In the genomic region with DNA sequence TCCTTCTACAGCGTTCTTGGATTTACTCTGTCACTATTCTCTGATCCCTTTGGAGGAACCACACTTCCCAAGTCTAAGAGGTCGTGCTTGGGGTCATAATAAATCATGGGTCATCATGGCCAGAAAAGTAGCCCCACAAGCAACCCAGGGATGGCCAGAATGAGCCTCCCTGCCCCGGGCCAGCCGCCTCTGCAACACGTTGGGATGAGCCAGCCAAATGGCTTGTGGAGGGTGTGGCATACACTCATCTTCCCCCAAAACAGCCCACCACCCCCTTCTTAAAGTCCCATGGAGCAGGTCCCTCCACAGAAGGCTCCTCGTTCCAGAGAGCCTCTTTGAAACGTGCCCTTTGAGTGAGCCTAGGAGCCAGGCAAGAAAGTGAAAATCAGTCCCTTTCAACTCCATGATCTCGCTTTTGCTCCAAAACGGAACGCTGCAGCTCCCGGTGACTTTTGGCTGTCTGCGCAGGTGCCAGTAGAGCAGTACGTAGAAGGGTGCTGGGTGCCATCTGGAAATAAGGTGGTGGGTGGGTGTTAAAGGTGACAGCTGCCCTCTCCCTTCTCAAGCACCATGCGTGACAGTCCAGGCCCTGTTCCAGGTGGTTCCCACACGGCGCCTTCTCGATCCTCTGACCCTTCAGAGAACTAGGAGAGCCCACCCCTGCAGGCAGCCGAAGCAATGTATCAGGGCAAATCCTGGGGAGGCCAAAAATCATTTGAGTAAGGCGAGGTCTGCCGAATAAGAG, we compare ENCODE assay signal across 20 cellular contexts. TPM values are rescaled to one million over a fixed set of nuclear protein-coding genes. Genes with fewer than 3 reads are reported as not detected.
A peak's percentile ranks its signal among the peaks of the same experiment; 100 is the strongest.
DNase-seq lines count a peak whose midpoint lies in the region; ATAC-seq and TF ChIP-seq lines count a peak whose summit lies in the region.
"Had no signal": no experiment of that assay in that cellular context is flagged by ENCODE, and none has a peak within 500 bp of the region (broad histone marks: within the 10 kb centered on the region; RNA-seq: fewer than 3 reads in every experiment).

No MANE protein-coding gene starts in this region.

- intact Hi-C loops in CD8-positive, alpha-beta T cell (cut with DNase I, micrococcal nuclease) = no loop called here

- H3K14ac ChIP-seq in mesenchymal stem cell (ENCODE audit: low read length in 2 of 2) = no peak overlapping the region

- no peak for TF ChIP-seq CTCF in CD8-positive, alpha-beta T cell (IDR thresholded peaks at IDR 0.05)
- TF ChIP-seq CTCF in chondrocyte (IDR thresholded peaks at IDR 0.05) (no peak), progenitor cell of endocrine pancreas (IDR thresholded peaks at IDR 0.05; ENCODE audit: unreplicated experiment) (no peak)

- no peak overlapping the region for H2AFZ ChIP-seq in mesenchymal stem cell (ENCODE audit: low read depth, low read length)

- peaks cover 24% of the 10 kb centered on the region for H3K4me1 ChIP-seq in CD8-positive, alpha-beta T cell (ENCODE audit: insufficient read depth, low read length)
- H3K4me1 ChIP-seq in mesenchymal stem cell (ENCODE audit: control insufficient read depth, insufficient read depth, low read depth, low read length) = peaks cover 15% of the 10 kb centered on the region

- POLR2A ChIA-PET in CD8-positive, alpha-beta T cell (lab: Charles Lee) = no interaction called here

- H2BK5ac ChIP-seq in mesenchymal stem cell (ENCODE audit: low read depth, low read length, poor library complexity, severe bottlenecking) = no peak overlapping the region

- no peak for ATAC-seq in CD8-positive, alpha-beta T cell
- ATAC-seq: activated CD4-positive, alpha-beta T cell treated with anti-CD3 and anti-CD28 coated beads for 36 hours; activated T-cell treated with anti-CD3 and anti-CD28 coated beads, Interleukin-2, amount 50 U/mL, for 72 hours; naive thymus-derived CD4-positive, alpha-beta T cell; stimulated activated naive B cell treated with anti-CD40 and anti-IgM and Interleukin-4, amounts not matched to agents 10 μg/mL and 1 μg/mL and 100 μg/mL, for 72 hours had no signal

- DNase-seq in CD8-positive, alpha-beta T cell = no peak
- DNase-seq in chondrocyte (ENCODE audit: low spot score) (peak; percentile 58), mesenchymal stem cell (no peak), progenitor cell of endocrine pancreas (ENCODE audit: low spot score, unreplicated experiment) (no peak), NCI-H2107 (lab: John Stamatoyannopoulos, UW) (no peak), activated T-cell treated with anti-CD3 and anti-CD28 coated beads for 4 hours (no peak)
- no peak for DNase-seq in activated effector memory CD4-positive, alpha-beta T cell treated with anti-CD3 and anti-CD28 coated beads, Interleukin-2, amount 50 U/mL, for 16 hours
- DNase-seq: activated CD4-positive, alpha-beta T cell treated with anti-CD3 and anti-CD28 coated beads for 36 hours; activated naive CD4-positive, alpha-beta T cell treated with anti-CD3 and anti-CD28 coated beads for 36 hours; activated T-cell treated with anti-CD3 and anti-CD28 coated beads, Interleukin-2, amount 50 U/mL, for 72 hours; C1 segment of cervical spinal cord; central memory CD4-positive, alpha-beta T cell; H9; Karpas-422; naive thymus-derived CD4-positive, alpha-beta T cell; NCI-H1694 treated with DMSO at 0.1 percent for 48 hours; NCI-H69; stimulated activated CD4-positive, alpha-beta T cell treated with anti-CD3 and anti-CD28 coated beads, Interleukin-2, amount 100 ng/mL, for 24 hours; stimulated activated naive B cell treated with anti-CD40 and anti-IgM and Interleukin-4, amounts not matched to agents 10 μg/mL and 1 μg/mL and 100 μg/mL, for 72 hours had no signal

- H3K27me3 ChIP-seq in CD8-positive, alpha-beta T cell (ENCODE audit: insufficient read depth, low read length) = no peaks in the 10 kb centered on the region
- H3K27me3 ChIP-seq in mesenchymal stem cell (ENCODE audit: control insufficient read depth in 1 of 2, insufficient read depth in 1 of 2, low read length in 2 of 2) = no peaks in the 10 kb centered on the region

- no peaks in the 10 kb centered on the region for H3K9me3 ChIP-seq in CD8-positive, alpha-beta T cell (ENCODE audit: low read length)
- H3K9me3 ChIP-seq in mesenchymal stem cell (ENCODE audit: control insufficient read depth, low read length) = no peaks in the 10 kb centered on the region

- no peak overlapping the region for H3K4me3 ChIP-seq in CD8-positive, alpha-beta T cell (ENCODE audit: low read depth, low read length)
- H3K4me3 ChIP-seq in mesenchymal stem cell (ENCODE audit: insufficient read depth in 1 of 2, low read depth in 1 of 2, low read length in 2 of 2) (no peak overlapping the region), skin epidermis (no peak overlapping the region)

- H2BK120ac ChIP-seq in mesenchymal stem cell (ENCODE audit: low read depth, low read length) = peak overlapping the region; percentile 59

- H2BK12ac ChIP-seq in mesenchymal stem cell (ENCODE audit: low read length in 2 of 2) = peak overlapping the region; percentile 72 to 87

- H2AK5ac ChIP-seq in mesenchymal stem cell (ENCODE audit: low read length, severe bottlenecking) = peak overlapping the region; percentile 74

- no peaks in the 10 kb centered on the region for H3K9me3 Mint-ChIP-seq in CD8-positive, alpha-beta T cell
- no peaks in the 10 kb centered on the region for H3K9me3 Mint-ChIP-seq in chondrocyte (ENCODE audit: low read depth)
- no peaks in the 10 kb centered on the region for H3K9me3 Mint-ChIP-seq in progenitor cell of endocrine pancreas (ENCODE audit: low read depth)
- H3K9me3 Mint-ChIP-seq: activated naive CD4-positive, alpha-beta T cell treated with anti-CD3 and anti-CD28 coated beads for 36 hours; activated T-cell treated with anti-CD3 and anti-CD28 coated beads, Interleukin-2, amount 50 U/mL, for 72 hours; H9; naive thymus-derived CD4-positive, alpha-beta T cell; stimulated activated naive B cell treated with anti-CD40 and anti-IgM and Interleukin-4, amounts not matched to agents 10 μg/mL and 1 μg/mL and 100 μg/mL, for 72 hours had no signal

- peak overlapping the region; percentile 22 for H3K27ac Mint-ChIP-seq in CD8-positive, alpha-beta T cell
- H3K27ac Mint-ChIP-seq in chondrocyte (ENCODE audit: unreplicated experiment) (no peak overlapping the region), progenitor cell of endocrine pancreas (no peak overlapping the region)
- H3K27ac Mint-ChIP-seq: activated CD4-positive, alpha-beta T cell treated with anti-CD3 and anti-CD28 coated beads for 36 hours; activated naive CD4-positive, alpha-beta T cell treated with anti-CD3 and anti-CD28 coated beads for 36 hours; activated T-cell treated with anti-CD3 and anti-CD28 coated beads, Interleukin-2, amount 50 U/mL, for 72 hours; stimulated activated naive B cell treated with anti-CD40 and anti-IgM and Interleukin-4, amounts not matched to agents 10 μg/mL and 1 μg/mL and 100 μg/mL, for 72 hours had no signal

- H3K36me3 Mint-ChIP-seq in CD8-positive, alpha-beta T cell = peaks cover 4% of the 10 kb centered on the region
- no peaks in the 10 kb centered on the region for H3K36me3 Mint-ChIP-seq in chondrocyte (ENCODE audit: low read depth)
- no peaks in the 10 kb centered on the region for H3K36me3 Mint-ChIP-seq in progenitor cell of endocrine pancreas (ENCODE audit: insufficient read depth)

- peak overlapping the region; percentile 16 to 90 for H3K18ac ChIP-seq in mesenchymal stem cell (ENCODE audit: low read depth in 1 of 2, low read length in 2 of 2)

- H3K4ac ChIP-seq in mesenchymal stem cell (ENCODE audit: low read depth in 1 of 2, low read length in 2 of 2) = peak overlapping the region; percentile 1 to 51

- H2BK15ac ChIP-seq in mesenchymal stem cell (ENCODE audit: low read depth, poor library complexity, severe bottlenecking) = peak overlapping the region; percentile 95

- H3K27me3 Mint-ChIP-seq in CD8-positive, alpha-beta T cell (ENCODE audit: low read depth) = no peaks in the 10 kb centered on the region
- no peaks in the 10 kb centered on the region for H3K27me3 Mint-ChIP-seq in chondrocyte (ENCODE audit: low read depth)
- H3K27me3 Mint-ChIP-seq in progenitor cell of endocrine pancreas = peaks cover 1% of the 10 kb centered on the region
- H3K27me3 Mint-ChIP-seq: activated CD4-positive, alpha-beta T cell treated with anti-CD3 and anti-CD28 coated beads for 36 hours; naive thymus-derived CD4-positive, alpha-beta T cell; stimulated activated naive B cell treated with anti-CD40 and anti-IgM and Interleukin-4, amounts not matched to agents 10 μg/mL and 1 μg/mL and 100 μg/mL, for 72 hours had no signal

- no peaks in the 10 kb centered on the region for H3K79me1 ChIP-seq in mesenchymal stem cell (replicated peaks; ENCODE audit: low read length, poor library complexity, severe bottlenecking)

- no peak overlapping the region for H3K4me2 ChIP-seq in mesenchymal stem cell (ENCODE audit: low read length, poor library complexity, severe bottlenecking)

- CTCF ChIA-PET in CD8-positive, alpha-beta T cell (lab: Charles Lee) = no interaction called here

- H3K4me3 Mint-ChIP-seq in CD8-positive, alpha-beta T cell = no peak overlapping the region
- no peak overlapping the region for H3K4me3 Mint-ChIP-seq in chondrocyte (ENCODE audit: unreplicated experiment)
- no peak overlapping the region for H3K4me3 Mint-ChIP-seq in progenitor cell of endocrine pancreas (ENCODE audit: low read depth)
- H3K4me3 Mint-ChIP-seq: activated CD4-positive, alpha-beta T cell treated with anti-CD3 and anti-CD28 coated beads for 36 hours; activated naive CD4-positive, alpha-beta T cell treated with anti-CD3 and anti-CD28 coated beads for 36 hours; activated T-cell treated with anti-CD3 and anti-CD28 coated beads, Interleukin-2, amount 50 U/mL, for 72 hours; H9; naive thymus-derived CD4-positive, alpha-beta T cell; stimulated activated naive B cell treated with anti-CD40 and anti-IgM and Interleukin-4, amounts not matched to agents 10 μg/mL and 1 μg/mL and 100 μg/mL, for 72 hours had no signal

- no peaks in the 10 kb centered on the region for H3K36me3 ChIP-seq in CD8-positive, alpha-beta T cell (ENCODE audit: insufficient read depth, low read length)
- H3K36me3 ChIP-seq in mesenchymal stem cell (ENCODE audit: control insufficient read depth in 1 of 2, insufficient read depth in 2 of 2, low read depth in 1 of 2, low read length in 2 of 2) = peaks cover 3 to 7% of the 10 kb centered on the region in 2 experiments

- H4K8ac ChIP-seq in mesenchymal stem cell (ENCODE audit: low read length) = peak overlapping the region; percentile 15

- no peak overlapping the region for H3K9ac ChIP-seq in mesenchymal stem cell (ENCODE audit: low read length)

- peak overlapping the region; percentile 86 for H4K91ac ChIP-seq in mesenchymal stem cell (ENCODE audit: low read length)

- no peak overlapping the region for H3K27ac ChIP-seq in CD8-positive, alpha-beta T cell (ENCODE audit: low read depth, low read length)
- H3K27ac ChIP-seq in mesenchymal stem cell (ENCODE audit: low read length, poor library complexity, severe bottlenecking) (no peak overlapping the region), skin epidermis (peak overlapping the region in 11 of 21 experiments; percentile 13 to 84 (median 47))

- no peak overlapping the region for H3K23ac ChIP-seq in mesenchymal stem cell (ENCODE audit: low read length in 2 of 2)

- peaks cover 22% of the 10 kb centered on the region for H3K4me1 Mint-ChIP-seq in CD8-positive, alpha-beta T cell (ENCODE audit: low read depth)
- peaks cover 72% of the 10 kb centered on the region for H3K4me1 Mint-ChIP-seq in chondrocyte (ENCODE audit: low read depth)
- H3K4me1 Mint-ChIP-seq in progenitor cell of endocrine pancreas (ENCODE audit: low read depth) = peaks cover 4% of the 10 kb centered on the region

- 85% methylated on average over 20 of the region's 20 CpGs for WGBS in mesenchymal stem cell

RNA-seq across cellular contexts. Expression of gene FOSL2, which starts 48.5 kb away (rescaled TPM):
- total RNA-seq in CD8-positive, alpha-beta T cell = 100 to 1,000 TPM; 359 to 360 TPM
- total RNA-seq in chondrocyte (93.0 to 163 TPM (median 156 TPM) in 3 replicates), progenitor cell of endocrine pancreas (38.4 and 42.5 TPM in 2 replicates)
- polyA plus RNA-seq in mesenchymal stem cell (2013, experiment 1 of 2) = 15.6 TPM
- polyA plus RNA-seq in mesenchymal stem cell (2013, experiment 2 of 2) = 14.8 TPM

Comparison
In these comparisons a context has a peak if more than half of its experiments do, and no peak if none do; other contexts are left out.
1. H3K27ac ChIP-seq: peak in skin epidermis (11 of 21); none in CD8-positive, alpha-beta T cell (single experiment) and mesenchymal stem cell (single experiment).